In the genomic region with DNA sequence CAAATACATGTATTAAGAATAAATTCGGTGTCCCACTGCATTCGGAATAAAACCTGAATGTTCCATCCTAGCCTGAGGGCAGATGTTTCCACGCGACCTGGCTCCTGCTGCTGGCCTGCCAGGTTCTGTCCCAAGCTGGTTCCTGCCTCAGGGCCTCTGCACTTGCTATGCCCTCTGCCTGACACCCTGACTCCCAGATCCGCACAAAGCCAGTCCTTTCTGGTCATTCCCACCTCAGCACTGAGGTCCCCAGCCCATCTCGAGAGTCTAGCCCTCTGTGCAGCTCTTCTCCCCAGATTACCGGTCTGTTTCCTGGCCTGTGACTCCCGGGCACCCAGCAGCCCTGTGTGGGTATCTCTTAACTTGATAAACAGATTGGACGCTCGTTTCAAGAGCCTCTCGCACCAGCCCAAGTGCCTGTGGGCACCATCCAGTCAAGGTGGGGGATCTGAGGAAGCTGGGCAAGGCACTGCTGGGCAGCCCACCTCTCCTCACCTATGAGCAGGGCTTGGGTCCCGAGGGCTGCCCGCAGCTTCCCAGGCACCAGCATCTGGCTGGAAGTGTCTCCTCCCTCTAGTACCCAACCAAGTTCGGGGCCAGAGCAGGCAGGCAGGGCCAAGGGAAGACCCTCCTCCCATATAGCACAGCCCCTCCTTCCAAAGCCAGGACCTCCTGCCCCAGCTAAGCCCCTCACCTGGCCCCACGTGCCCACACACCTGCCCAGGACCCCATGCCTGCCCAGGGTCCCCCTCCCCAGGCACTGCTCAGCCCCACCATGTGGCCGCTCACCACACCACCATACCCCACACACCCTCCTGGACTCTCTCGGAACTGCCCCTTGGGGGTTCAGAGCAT, we compare ENCODE assay signal across 18 cellular contexts.
DNase-seq lines count a peak whose midpoint lies in the region; TF ChIP-seq lines count a peak whose summit lies in the region.
"Had no signal": no experiment of that assay in that cellular context is flagged by ENCODE, and none has a peak within 500 bp of the region (broad histone marks: within the 10 kb centered on the region; RNA-seq: fewer than 3 reads in every experiment).

No MANE protein-coding gene starts in this region.

- no peak overlapping the region for H3K4me2 ChIP-seq in mammary epithelial cell (ENCODE audit: insufficient read depth, low read depth, low read length)

- TF ChIP-seq POLR2A in Peyer's patch (IDR thresholded peaks at IDR 0.05) = no peak

- H3K79me2 ChIP-seq in mammary epithelial cell (ENCODE audit: insufficient read depth, low read length) = peaks cover 6% of the 10 kb centered on the region

- BruUV-seq in MCF 10A (replicated peaks; lab: Mats Ljungman, UMichigan) = no TSS peak
- BruUV-seq in mammary epithelial cell (replicated peaks; lab: Mats Ljungman, UMichigan) = no TSS peak

- H3K4me3 ChIP-seq in mammary epithelial cell (replicated peaks in 1 of 3; ENCODE audit: insufficient read depth in 1 of 3, low read depth in 2 of 3, low read length in 3 of 3) = no peak overlapping the region
- H3K4me3 ChIP-seq in iPS-20b (ENCODE audit: low read length) = peak overlapping the region; percentile 39; the same call in 1 of the 2 replicates
- H3K4me3 ChIP-seq in Peyer's patch = no peak overlapping the region

- peaks cover 35% of the 10 kb centered on the region for H3K36me3 Mint-ChIP-seq in MCF 10A (ENCODE audit: insufficient read depth, unreplicated experiment)
- peaks cover 11% of the 10 kb centered on the region for H3K36me3 Mint-ChIP-seq in activated T-helper 1 cell treated with anti-CD3 and anti-CD28 coated beads, Interleukin-12 subunit alpha, Interleukin-12 subunit beta, Interleukin-2, Interleukin-4 antibody, amounts not matched to agents 30 ng/mL and 10 ng/mL and 1 ng/mL, durations not matched to agents 14 hours and 24 hours and 36 hours (ENCODE audit: low read depth)

- in situ Hi-C loops in mammary epithelial cell (cut with MboI; ENCODE audit: low sequenced_read_pairs in 2 of 2) = no loop called here

- H4K20me1 ChIP-seq in mammary epithelial cell (ENCODE audit: insufficient read depth, low read length) = no peaks in the 10 kb centered on the region

- dilution Hi-C loops in mammary epithelial cell (cut with HindIII; ENCODE audit: low sequenced_read_pairs) = no loop called here

- H2AFZ ChIP-seq in mammary epithelial cell (ENCODE audit: low read depth, low read length) = no peak overlapping the region
- H2AFZ ChIP-seq: parathyroid adenoma had no signal

- H3K9me3 Mint-ChIP-seq in MCF 10A (ENCODE audit: unreplicated experiment) = no peaks in the 10 kb centered on the region
- H3K9me3 Mint-ChIP-seq in activated T-helper 1 cell treated with anti-CD3 and anti-CD28 coated beads, Interleukin-12 subunit alpha, Interleukin-12 subunit beta, Interleukin-2, Interleukin-4 antibody, amounts not matched to agents 30 ng/mL and 10 ng/mL and 1 ng/mL, durations not matched to agents 14 hours and 24 hours and 36 hours = peaks cover 3% of the 10 kb centered on the region
- H3K9me3 Mint-ChIP-seq: activated naive CD8-positive, alpha-beta T cell treated with anti-CD3 and anti-CD28 coated beads, Interleukin-2, amount 50 U/mL, for 24 hours had no signal

- H3K27ac ChIP-seq in mammary epithelial cell (ENCODE audit: insufficient read depth, low read depth, low read length) (no peak overlapping the region), iPS-20b (ENCODE audit: low read length) (peak overlapping the region; percentile 39), substantia nigra (ENCODE audit: low read depth, low read length, poor library complexity, severe bottlenecking) (peak overlapping the region; percentile 35), Peyer's patch (no peak overlapping the region)
- H3K27ac ChIP-seq: parathyroid adenoma had no signal

- H3K27me3 Mint-ChIP-seq in MCF 10A (ENCODE audit: insufficient read depth, unreplicated experiment) = no peaks in the 10 kb centered on the region
- H3K27me3 Mint-ChIP-seq in activated T-helper 1 cell treated with anti-CD3 and anti-CD28 coated beads, Interleukin-12 subunit alpha, Interleukin-12 subunit beta, Interleukin-2, Interleukin-4 antibody, amounts not matched to agents 30 ng/mL and 10 ng/mL and 1 ng/mL, durations not matched to agents 14 hours and 24 hours and 36 hours (ENCODE audit: insufficient read depth) = no peaks in the 10 kb centered on the region
- H3K27me3 Mint-ChIP-seq: activated naive CD8-positive, alpha-beta T cell treated with anti-CD3 and anti-CD28 coated beads, Interleukin-2, amount 50 U/mL, for 24 hours had no signal

- POLR2A ChIA-PET in MCF 10A (lab: Yijun Ruan, JAX) = interaction anchor here (0.8 kb wide), 1 partner anchor 9 kb away, joined by 3 read pairs; no protein-coding TSS in a partner anchor

- H3K4me3 Mint-ChIP-seq in MCF 10A (ENCODE audit: unreplicated experiment) = no peak overlapping the region
- H3K4me3 Mint-ChIP-seq in activated T-helper 1 cell treated with anti-CD3 and anti-CD28 coated beads, Interleukin-12 subunit alpha, Interleukin-12 subunit beta, Interleukin-2, Interleukin-4 antibody, amounts not matched to agents 30 ng/mL and 10 ng/mL and 1 ng/mL, durations not matched to agents 14 hours and 24 hours and 36 hours = no peak overlapping the region
- H3K4me3 Mint-ChIP-seq: activated naive CD8-positive, alpha-beta T cell treated with anti-CD3 and anti-CD28 coated beads, Interleukin-2, amount 50 U/mL, for 24 hours; T-helper 2 cell treated with Interferon-gamma antibody and Interleukin-4, amounts not matched to agents 5 μg/mL and 100 μg/mL, for 36 hours had no signal

- TF ChIP-seq CTCF in MCF 10A (IDR thresholded peaks at IDR 0.05; ENCODE audit: unreplicated experiment) = no peak
- TF ChIP-seq CTCF in mammary epithelial cell (conservative IDR thresholded peaks at IDR 0.05 in 1 of 2, IDR thresholded peaks at IDR 0.05 in 1 of 2; ENCODE audit: extremely low read depth in 1 of 2, insufficient read depth in 1 of 2, low read depth in 1 of 2, low read length in 2 of 2) = no peak
- no peak for TF ChIP-seq CTCF in Peyer's patch (IDR thresholded peaks at IDR 0.05)

- intact Hi-C loops in MCF 10A (cut with micrococcal nuclease) = no loop called here
- intact Hi-C loops in mammary epithelial cell (cut with micrococcal nuclease) = no loop called here
- intact Hi-C loops in activated T-helper 1 cell treated with anti-CD3 and anti-CD28 coated beads, Interleukin-12 subunit alpha, Interleukin-12 subunit beta, Interleukin-2, Interleukin-4 antibody, amounts not matched to agents 30 ng/mL and 10 ng/mL and 1 ng/mL, durations not matched to agents 14 hours and 24 hours and 36 hours (cut with micrococcal nuclease) = no loop called here

- peak overlapping the region; percentile 35 for H3K27ac Mint-ChIP-seq in MCF 10A (ENCODE audit: low read depth, unreplicated experiment)
- H3K27ac Mint-ChIP-seq in activated T-helper 1 cell treated with anti-CD3 and anti-CD28 coated beads, Interleukin-12 subunit alpha, Interleukin-12 subunit beta, Interleukin-2, Interleukin-4 antibody, amounts not matched to agents 30 ng/mL and 10 ng/mL and 1 ng/mL, durations not matched to agents 14 hours and 24 hours and 36 hours = peak overlapping the region; percentile 13
- H3K27ac Mint-ChIP-seq: activated naive CD8-positive, alpha-beta T cell treated with anti-CD3 and anti-CD28 coated beads, Interleukin-2, amount 50 U/mL, for 24 hours; T-helper 2 cell treated with Interferon-gamma antibody and Interleukin-4, amounts not matched to agents 5 μg/mL and 100 μg/mL, for 36 hours had no signal

- H3K9me3 ChIP-seq in mammary epithelial cell (replicated peaks; ENCODE audit: insufficient read depth, low read length) (no peaks in the 10 kb centered on the region), iPS-20b (ENCODE audit: insufficient read depth, low read depth, low read length) (no peaks in the 10 kb centered on the region), Peyer's patch (no peaks in the 10 kb centered on the region)

- DNase-seq in MCF 10A (ENCODE audit: unreplicated experiment) = no peak
- no peak for DNase-seq in mammary epithelial cell
- DNase-seq in activated T-helper 1 cell treated with anti-CD3 and anti-CD28 coated beads, Interleukin-12 subunit alpha, Interleukin-12 subunit beta, Interleukin-2, Interleukin-4 antibody, amounts not matched to agents 30 ng/mL and 10 ng/mL and 1 ng/mL, durations not matched to agents 14 hours and 24 hours and 36 hours (ENCODE audit: low spot score) = no peak
- no peak for DNase-seq in substantia nigra (lab: John Stamatoyannopoulos, UW)
- no peak for DNase-seq in Peyer's patch
- DNase-seq in AG20443 (ENCODE audit: low spot score) = no peak
- DNase-seq in NCI-H446 (lab: John Stamatoyannopoulos, UW) = no peak
- DNase-seq: ACHN; activated CD4-positive, alpha-beta T cell treated with anti-CD3 and anti-CD28 coated beads for 4 hours; activated naive CD8-positive, alpha-beta T cell treated with anti-CD3 and anti-CD28 coated beads, Interleukin-2, amount 50 U/mL, for 24 hours; activated T-cell treated with anti-CD3 and anti-CD28 coated beads for 4 hours; GF-D8; KG1; mesendoderm; NCI-H1105 had no signal

- no peak overlapping the region for H3K9ac ChIP-seq in mammary epithelial cell (ENCODE audit: insufficient read depth, low read length)
- H3K9ac ChIP-seq in iPS-20b (ENCODE audit: low read depth, low read length) = no peak overlapping the region; the same call in 1 of the 2 replicates
- H3K9ac ChIP-seq: parathyroid adenoma had no signal

- no peaks in the 10 kb centered on the region for H3K4me1 Mint-ChIP-seq in MCF 10A (ENCODE audit: insufficient read depth, unreplicated experiment)
- H3K4me1 Mint-ChIP-seq in activated T-helper 1 cell treated with anti-CD3 and anti-CD28 coated beads, Interleukin-12 subunit alpha, Interleukin-12 subunit beta, Interleukin-2, Interleukin-4 antibody, amounts not matched to agents 30 ng/mL and 10 ng/mL and 1 ng/mL, durations not matched to agents 14 hours and 24 hours and 36 hours (ENCODE audit: low read depth) = no peaks in the 10 kb centered on the region

- H3K27me3 ChIP-seq in mammary epithelial cell (ENCODE audit: insufficient read depth, low read length) (no peaks in the 10 kb centered on the region), iPS-20b (ENCODE audit: insufficient read depth, low read length) (peaks cover 8% of the 10 kb centered on the region), Peyer's patch (no peaks in the 10 kb centered on the region)

- WGBS in mammary epithelial cell (ENCODE audit: low coverage, missing lambda C conversion rate) = 74% methylated on average over 9 of the region's 17 CpGs

- H3K36me3 ChIP-seq in mammary epithelial cell (ENCODE audit: insufficient read depth, low read length) (peaks cover 3% of the 10 kb centered on the region), iPS-20b (ENCODE audit: insufficient read depth, low read depth, low read length) (peaks cover 12% of the 10 kb centered on the region; the same call in 1 of the 2 replicates), Peyer's patch (peaks cover 0 to 10% (median 0%) of the 10 kb centered on the region in 3 donors)

- no peaks in the 10 kb centered on the region for H3K4me1 ChIP-seq in mammary epithelial cell (ENCODE audit: insufficient read depth, low read length)
- peaks cover 15% of the 10 kb centered on the region; the same call in 1 of the 2 replicates for H3K4me1 ChIP-seq in iPS-20b (ENCODE audit: insufficient read depth, low read length)
- no peaks in the 10 kb centered on the region for H3K4me1 ChIP-seq in Peyer's patch
- H3K4me1 ChIP-seq: parathyroid adenoma had no signal

- CTCF ChIA-PET in MCF 10A (lab: Yijun Ruan, JAX) (no interaction called here), mammary epithelial cell (lab: Charles Lee; ENCODE audit: low non-redundant PET) (no interaction called here)

Comparison
In these comparisons a context has a peak if more than half of its experiments do, and no peak if none do; other contexts are left out.
1. H3K27ac ChIP-seq: peak in iPS-20b (single experiment) and substantia nigra (single experiment); none in mammary epithelial cell (single experiment) and Peyer's patch (0 of 4).